7 cellular contexts compared by ENCODE assay signal in the genomic region with DNA sequence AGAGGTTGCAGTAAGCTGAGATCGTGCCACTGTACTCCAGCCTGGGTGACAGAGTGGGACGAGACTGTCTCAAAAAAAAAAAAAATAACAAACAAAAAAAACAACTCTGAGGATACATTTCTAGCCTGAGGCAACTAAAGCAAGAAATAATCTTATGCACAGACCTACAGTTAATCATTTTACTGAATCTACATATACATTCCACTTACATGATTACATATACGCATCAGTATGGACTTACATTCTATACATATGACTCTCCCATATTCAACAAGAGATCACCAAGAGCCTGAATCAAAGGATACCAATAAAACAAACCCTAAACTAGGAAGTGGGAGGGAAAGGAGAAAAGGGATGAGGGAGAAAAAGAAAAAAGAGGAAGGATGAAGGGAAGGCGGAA. TPM values are rescaled to one million over a fixed set of nuclear protein-coding genes. Genes with fewer than 3 reads are reported as not detected.
DNase-seq lines count a peak whose midpoint lies in the region; ATAC-seq, FAIRE-seq and TF ChIP-seq lines count a peak whose summit lies in the region.

No MANE protein-coding gene starts in this region.

- peaks cover 13% of the 10 kb centered on the region; the same call in 1 of the 2 replicates for H3K4me1 ChIP-seq in GM23338 (ENCODE audit: insufficient read depth)
- H3K4me1 ChIP-seq in PC-9 (replicated peaks; ENCODE audit: insufficient read depth): peaks cover 21% of the 10 kb centered on the region
- no peaks in the 10 kb centered on the region; a peak in 1 of 7 replicates for H3K4me1 ChIP-seq in H1 (replicated peaks in 1 of 4; ENCODE audit: control insufficient read depth in 3 of 4, insufficient read depth in 4 of 4, low read length in 3 of 4)

- H3K18ac ChIP-seq in H1 (ENCODE audit: extremely low read depth, low read length): no peak overlapping the region

- peaks cover 15% of the 10 kb centered on the region for H3K4me1 Mint-ChIP-seq in GM23338
- H3K4me1 Mint-ChIP-seq in progenitor cell of endocrine pancreas (ENCODE audit: low read depth): peaks cover 18% of the 10 kb centered on the region

- H3K27me3 Mint-ChIP-seq in GM23338 (ENCODE audit: insufficient read depth, low read depth, poor library complexity): peaks cover 3% of the 10 kb centered on the region
- no peaks in the 10 kb centered on the region for H3K27me3 Mint-ChIP-seq in progenitor cell of endocrine pancreas

- H3K9me2 ChIP-seq in GM23338 (ENCODE audit: insufficient read depth) (no peaks in the 10 kb centered on the region), PC-9 (ENCODE audit: insufficient read depth) (no peaks in the 10 kb centered on the region)

- FAIRE-seq in H1 (lab: Jason Lieb, UNC) (no peak), urothelium cell line (lab: Jason Lieb, UNC) (no peak)

- H3K27me3 ChIP-seq in GM23338 (ENCODE audit: insufficient read depth) (no peaks in the 10 kb centered on the region), PC-9 (ENCODE audit: insufficient read depth, low read depth) (no peaks in the 10 kb centered on the region), H1 (replicated peaks in 1 of 4; ENCODE audit: control insufficient read depth in 3 of 4, extremely low read depth in 1 of 4, insufficient read depth in 3 of 4, low read length in 3 of 4) (no peaks in the 10 kb centered on the region)

- no peak overlapping the region for H4K5ac ChIP-seq in H1 (ENCODE audit: insufficient read length, low read depth, low read length)

- peaks cover 6% of the 10 kb centered on the region; the same call in 1 of the 2 replicates for H4K20me1 ChIP-seq in GM23338 (replicated peaks; ENCODE audit: insufficient read depth)
- no peaks in the 10 kb centered on the region for H4K20me1 ChIP-seq in PC-9 (ENCODE audit: insufficient read depth)
- H4K20me1 ChIP-seq in H1 (replicated peaks in 1 of 2; ENCODE audit: control insufficient read depth in 1 of 2, insufficient read depth in 2 of 2, low read length in 2 of 2): no peaks in the 10 kb centered on the region

- peaks cover 11% of the 10 kb centered on the region for H3K23me2 ChIP-seq in H1 (ENCODE audit: low read depth, low read length)

- ATAC-seq in GM23338: no peak
- no peak for ATAC-seq in HG02938 (IDR thresholded peaks at IDR 0.05; ENCODE audit: unreplicated experiment)

- H3K4me2 ChIP-seq in GM23338 (peak overlapping the region; percentile 86), PC-9 (peak overlapping the region; percentile 86), H1 (ENCODE audit: insufficient read depth in 1 of 2, low read depth in 2 of 2, low read length in 2 of 2) (peak overlapping the region; percentile 76 to 82; a peak in 3 of 4 replicates)

- POLR2A ChIA-PET in PC-9 (lab: Charles Lee; ENCODE audit: unreplicated experiment) (interaction anchor here (0.5 to 0.7 kb wide), 2 partner anchors 62 to 143 kb away, joined by 3 to 4 read pairs; a partner anchor contains a TSS), H1 (lab: Charles Lee; ENCODE audit: partially characterized antibody) (interaction anchor here (0.8 to 2.5 kb wide), 6 partner anchors 10 to 436 kb away, joined by 3 to 16 read pairs (median 4); a partner anchor contains a TSS)

- H2BK5ac ChIP-seq in H1 (ENCODE audit: low read depth, low read length): no peak overlapping the region

- no peaks in the 10 kb centered on the region for H3K9me3 ChIP-seq in PC-9 (ENCODE audit: insufficient read depth, low read depth)
- no peaks in the 10 kb centered on the region for H3K9me3 ChIP-seq in H1 (ENCODE audit: insufficient read depth in 2 of 2, low read depth in 1 of 2, low read length in 1 of 2)

- H3F3A ChIP-seq in GM23338 (replicated peaks; ENCODE audit: low read depth) (no peaks in the 10 kb centered on the region), PC-9 (ENCODE audit: insufficient read depth, low read depth) (peaks cover 7% of the 10 kb centered on the region)

- H3K56ac ChIP-seq in H1 (replicated peaks; ENCODE audit: insufficient read length, low read depth, low read length): no peak overlapping the region

- H3K9ac ChIP-seq in H1 (replicated peaks in 1 of 4; ENCODE audit: extremely low read depth in 1 of 4, low read depth in 3 of 4, low read length in 3 of 4): no peak overlapping the region; a peak in 1 of 7 replicates

- no TSS peak for BruUV-seq in PC-9 (replicated peaks; lab: Mats Ljungman, UMichigan)

- H3K79me2 ChIP-seq in GM23338 (replicated peaks; ENCODE audit: insufficient read depth) (peaks cover 65% of the 10 kb centered on the region), PC-9 (ENCODE audit: low read depth) (peaks cover 48% of the 10 kb centered on the region), H1 (ENCODE audit: control insufficient read depth in 1 of 2, insufficient read depth in 2 of 2, low read length in 2 of 2) (peaks cover 0 to 25% of the 10 kb centered on the region in 2 experiments; a peak in 3 of 4 replicates)

- peaks cover 13% of the 10 kb centered on the region; the same call in 1 of the 2 replicates for H3K36me3 ChIP-seq in GM23338 (ENCODE audit: insufficient read depth)
- H3K36me3 ChIP-seq in PC-9 (ENCODE audit: low read depth): peaks cover 22% of the 10 kb centered on the region; the same call in 1 of the 2 replicates
- H3K36me3 ChIP-seq in H1 (ENCODE audit: control insufficient read depth in 2 of 4, insufficient read depth in 4 of 4, low read length in 3 of 4): peaks cover 2 to 13% (median 8%) of the 10 kb centered on the region in 4 experiments; a peak in 5 of 8 replicates

- no peak for TF ChIP-seq POLR2A in H1 (IDR thresholded peaks at IDR 0.05; ENCODE audit: control extremely low read depth in 1 of 2, low read depth in 2 of 2, low read length in 2 of 2)

- no peak overlapping the region for H3K23ac ChIP-seq in H1 (ENCODE audit: insufficient read length)

- peak overlapping the region; percentile 76 for H3K4me3 ChIP-seq in GM23338
- H3K4me3 ChIP-seq in PC-9: peak overlapping the region; percentile 63; the same call in 1 of the 2 replicates
- H3K4me3 ChIP-seq in H1 (ENCODE audit: extremely low read depth in 1 of 4, insufficient read depth in 2 of 4, low read depth in 3 of 4, low read length in 4 of 4): peak overlapping the region in 3 of 4 experiments; percentile 82 to 91 (median 87); a peak in 4 of 8 replicates

- no peak overlapping the region for H4K91ac ChIP-seq in H1 (replicated peaks; ENCODE audit: insufficient read length, low read length)

- H2BK12ac ChIP-seq in H1 (ENCODE audit: low read depth, low read length): no peak overlapping the region

- 94% methylated on average over 4 of the region's 4 CpGs; no CpG with 5 or more reads in 1 of the 2 experiments for WGBS in H1 (ENCODE audit: extremely low coverage in 1 of 2, insufficient coverage in 1 of 2, insufficient read length in 1 of 2, insufficient replicate concordance in 2 of 2, low coverage in 1 of 2, low lambda C conversion rate in 2 of 2, missing lambda C conversion rate in 1 of 2), 2 experiments

- no peak overlapping the region for H3K14ac ChIP-seq in H1 (ENCODE audit: insufficient read length)

- H2AFZ ChIP-seq in GM23338 (no peak overlapping the region), PC-9 (no peak overlapping the region), H1 (ENCODE audit: low read length) (no peak overlapping the region)

- CTCF ChIA-PET in PC-9 (lab: Charles Lee): no interaction called here
- CTCF ChIA-PET in H1 (lab: Charles Lee; ENCODE audit: partially characterized antibody): no interaction called here

- H3K4me3 Mint-ChIP-seq in GM23338: peak overlapping the region; percentile 82
- peak overlapping the region; percentile 97 for H3K4me3 Mint-ChIP-seq in progenitor cell of endocrine pancreas (ENCODE audit: low read depth)

- 0 out of 2 replicates have a peak, but pooled peaks cover 3% of the 10 kb centered on the region for H3K79me1 ChIP-seq in H1 (ENCODE audit: low read depth, low read length)

- peaks cover 69% of the 10 kb centered on the region for H3K36me3 Mint-ChIP-seq in GM23338 (ENCODE audit: low read depth)
- peaks cover 18% of the 10 kb centered on the region for H3K36me3 Mint-ChIP-seq in progenitor cell of endocrine pancreas (ENCODE audit: insufficient read depth)

- no peak overlapping the region for H3K27ac Mint-ChIP-seq in GM23338
- H3K27ac Mint-ChIP-seq in progenitor cell of endocrine pancreas: peak overlapping the region; percentile 88

- no peak overlapping the region for H4K8ac ChIP-seq in H1 (ENCODE audit: extremely low read depth, insufficient read depth, low read length)

- no peak for TF ChIP-seq EP300 in H1 (IDR thresholded peaks at IDR 0.05; ENCODE audit: borderline replicate concordance in 1 of 2, low read depth in 2 of 2, low read length in 2 of 2)

- TF ChIP-seq CTCF in GM23338 (conservative IDR thresholded peaks at IDR 0.05; ENCODE audit: low read depth in 2 of 2) (no peak), PC-9 (conservative IDR thresholded peaks at IDR 0.05) (no peak), H1 (IDR thresholded peaks at IDR 0.05; ENCODE audit: control extremely low read depth in 1 of 3, insufficient read depth in 1 of 3, low read depth in 1 of 3, low read length in 3 of 3) (no peak), progenitor cell of endocrine pancreas (IDR thresholded peaks at IDR 0.05; ENCODE audit: unreplicated experiment) (no peak)

- no peak overlapping the region for H2BK15ac ChIP-seq in H1 (ENCODE audit: low read length)

- no peak overlapping the region for H2BK20ac ChIP-seq in H1 (ENCODE audit: low read length)

- intact Hi-C loops in PC-9 (cut with micrococcal nuclease; ENCODE audit: unreplicated experiment): loop anchor here (2.0 kb wide), 1 partner anchor 279 kb away; a partner anchor contains a TSS

- TF ChIP-seq RAD21 in H1 (IDR thresholded peaks at IDR 0.05 in 1 of 2, conservative IDR thresholded peaks at IDR 0.05 in 1 of 2; ENCODE audit: low read depth in 2 of 2, low read length in 2 of 2): no peak

- H3K27ac ChIP-seq in GM23338 (ENCODE audit: low read depth) (no peak overlapping the region), PC-9 (no peak overlapping the region), H1 (ENCODE audit: low read depth, low read length) (no peak overlapping the region)

- H3K9me3 Mint-ChIP-seq in GM23338 (peaks cover 3% of the 10 kb centered on the region; the same call in 2 of the 3 replicates), progenitor cell of endocrine pancreas (ENCODE audit: low read depth) (peaks cover 3% of the 10 kb centered on the region)

- no peak overlapping the region for H2AK5ac ChIP-seq in H1 (ENCODE audit: low read depth, low read length)

- no peak overlapping the region for H2BK120ac ChIP-seq in H1 (replicated peaks; ENCODE audit: low read depth, low read length)

- H3K4ac ChIP-seq in H1 (replicated peaks; ENCODE audit: insufficient read length, low read depth, low read length): no peak overlapping the region

- DNase-seq in GM23338 (ENCODE audit: low spot score) (no peak), PC-9 (peak in 1 of 2 experiments; percentile 59), H1 (ENCODE audit: low read depth in 1 of 2, low spot score in 2 of 2) (no peak), progenitor cell of endocrine pancreas (ENCODE audit: low spot score, unreplicated experiment) (no peak), urothelium cell line (ENCODE audit: low spot score) (no peak)
- no peak for DNase-seq in activated effector memory CD4-positive, alpha-beta T cell treated with anti-CD3 and anti-CD28 coated beads, Interleukin-2, amount 50 U/mL, for 16 hours

RNA-seq across cellular contexts. Expression of a gene that starts 1.1 kb away (rescaled TPM):
- total RNA-seq in GM23338 (2014; rRNA removed; shearing (Covaris generic)): 89.0 and 94.3 TPM in 2 replicates
- polyA plus RNA-seq in GM23338 (2016; fragmentation: Nextera tagmentation; extraction: Ambion mirVana) (125 and 130 TPM in 2 replicates), H1 (2011; rRNA removed) (45.5 and 84.3 TPM in 2 replicates)
- total RNA-seq in PC-9 (2021) (63.4 and 67.5 TPM in 2 replicates), progenitor cell of endocrine pancreas (60.4 and 61.0 TPM in 2 replicates)
- total RNA-seq in H1 (2021; fragmentation: NEBNext Ultra II Directional; extraction: Animal tissue kit (Norgen Biotek cat#: 25700)): 56.9 and 66.7 TPM in 2 replicates
- polyA plus RNA-seq in H1 (2011; cell fraction: cytosol; rRNA removed): 66.3 TPM
- 47.6 TPM for polyA plus RNA-seq in H1 (2011; cell fraction: nucleus; rRNA removed)
- polyA plus RNA-seq in H1 (2012, experiment 1 of 2): 47.0 to 77.3 TPM (median 58.6 TPM) in 4 replicates
- 23.8 TPM for polyA plus RNA-seq in H1 (2012, experiment 2 of 2)
- polyA plus RNA-seq in H1 (2013, experiment 1 of 2): 171 TPM
- 186 TPM for polyA plus RNA-seq in H1 (2013, experiment 2 of 2)
- 70.8 and 86.4 TPM in 2 replicates for polyA minus RNA-seq in H1 (2011; rRNA and poly(A)+ RNA removed)
- 52.0 TPM for polyA minus RNA-seq in H1 (2011; cell fraction: cytosol; rRNA and poly(A)+ RNA removed)
- polyA minus RNA-seq in H1 (2011; cell fraction: nucleus; rRNA and poly(A)+ RNA removed): 46.6 TPM

RNA-seq across cellular contexts. Expression of a gene that starts 50.1 kb away (rescaled TPM):
- 3.6 and 3.7 TPM in 2 replicates for total RNA-seq in GM23338 (2014; rRNA removed; shearing (Covaris generic))
- polyA plus RNA-seq in GM23338 (2016; fragmentation: Nextera tagmentation; extraction: Ambion mirVana): 0.71 and 1.0 TPM in 2 replicates
- 16.1 and 16.5 TPM in 2 replicates for total RNA-seq in PC-9 (2021)
- 4.1 and 6.2 TPM in 2 replicates for total RNA-seq in H1 (2021; fragmentation: NEBNext Ultra II Directional; extraction: Animal tissue kit (Norgen Biotek cat#: 25700))
- polyA plus RNA-seq in H1 (2011; rRNA removed): 3.2 and 5.0 TPM in 2 replicates
- polyA plus RNA-seq in H1 (2011; cell fraction: cytosol; rRNA removed): 4.1 TPM
- polyA plus RNA-seq in H1 (2011; cell fraction: nucleus; rRNA removed): 4.5 TPM
- polyA plus RNA-seq in H1 (2012, experiment 1 of 2): 2.8 to 4.9 TPM (median 3.5 TPM) in 4 replicates
- polyA plus RNA-seq in H1 (2012, experiment 2 of 2): 2.9 TPM
- polyA plus RNA-seq in H1 (2013, experiment 1 of 2): 1.8 TPM
- 1.6 TPM for polyA plus RNA-seq in H1 (2013, experiment 2 of 2)
- 6.5 and 8.2 TPM in 2 replicates for polyA minus RNA-seq in H1 (2011; rRNA and poly(A)+ RNA removed)
- 2.3 TPM for polyA minus RNA-seq in H1 (2011; cell fraction: cytosol; rRNA and poly(A)+ RNA removed)
- 1.7 TPM for polyA minus RNA-seq in H1 (2011; cell fraction: nucleus; rRNA and poly(A)+ RNA removed)
- total RNA-seq in progenitor cell of endocrine pancreas: 7.4 and 10.1 TPM in 2 replicates

RNA-seq across cellular contexts. Expression of a gene that starts 50.4 kb away (rescaled TPM):
- 10.0 and 10.7 TPM in 2 replicates for total RNA-seq in GM23338 (2014; rRNA removed; shearing (Covaris generic))
- polyA plus RNA-seq in GM23338 (2016; fragmentation: Nextera tagmentation; extraction: Ambion mirVana) (1.7 and 2.5 TPM in 2 replicates), H1 (2011; rRNA removed) (4.6 and 7.2 TPM in 2 replicates)
- total RNA-seq in PC-9 (2021) (12.8 and 13.5 TPM in 2 replicates), progenitor cell of endocrine pancreas (14.7 and 16.5 TPM in 2 replicates)
- total RNA-seq in H1 (2021; fragmentation: NEBNext Ultra II Directional; extraction: Animal tissue kit (Norgen Biotek cat#: 25700)): 6.8 and 7.8 TPM in 2 replicates
- polyA plus RNA-seq in H1 (2011; cell fraction: cytosol; rRNA removed): 6.4 TPM
- 17.5 TPM for polyA plus RNA-seq in H1 (2011; cell fraction: nucleus; rRNA removed)
- 6.5 to 7.1 TPM (median 6.8 TPM) in 4 replicates for polyA plus RNA-seq in H1 (2012, experiment 1 of 2)
- polyA plus RNA-seq in H1 (2012, experiment 2 of 2): 4.7 TPM
- 4.3 TPM for polyA plus RNA-seq in H1 (2013, experiment 1 of 2)
- polyA plus RNA-seq in H1 (2013, experiment 2 of 2): 3.6 TPM
- 4.5 and 8.6 TPM in 2 replicates for polyA minus RNA-seq in H1 (2011; rRNA and poly(A)+ RNA removed)
- 5.5 TPM for polyA minus RNA-seq in H1 (2011; cell fraction: cytosol; rRNA and poly(A)+ RNA removed)
- polyA minus RNA-seq in H1 (2011; cell fraction: nucleus; rRNA and poly(A)+ RNA removed): 9.2 TPM

RNA-seq across cellular contexts. Expression of a gene that starts 58.6 kb away (rescaled TPM):
- total RNA-seq in GM23338 (2014; rRNA removed; shearing (Covaris generic)): 122 and 174 TPM in 2 replicates
- polyA plus RNA-seq in GM23338 (2016; fragmentation: Nextera tagmentation; extraction: Ambion mirVana): 711 and 755 TPM in 2 replicates
- 380 and 394 TPM in 2 replicates for total RNA-seq in PC-9 (2021)
- total RNA-seq in H1 (2021; fragmentation: NEBNext Ultra II Directional; extraction: Animal tissue kit (Norgen Biotek cat#: 25700)): 216 and 218 TPM in 2 replicates
- polyA plus RNA-seq in H1 (2011; rRNA removed): 356 and 477 TPM in 2 replicates
- polyA plus RNA-seq in H1 (2011; cell fraction: cytosol; rRNA removed): 212 TPM
- 149 TPM for polyA plus RNA-seq in H1 (2011; cell fraction: nucleus; rRNA removed)
- 170 to 347 TPM (median 216 TPM) in 4 replicates for polyA plus RNA-seq in H1 (2012, experiment 1 of 2)
- 178 TPM for polyA plus RNA-seq in H1 (2012, experiment 2 of 2)
- 337 TPM for polyA plus RNA-seq in H1 (2013, experiment 1 of 2)
- 332 TPM for polyA plus RNA-seq in H1 (2013, experiment 2 of 2)
- polyA minus RNA-seq in H1 (2011; rRNA and poly(A)+ RNA removed): 17.2 and 27.2 TPM in 2 replicates
- polyA minus RNA-seq in H1 (2011; cell fraction: cytosol; rRNA and poly(A)+ RNA removed): 64.3 TPM
- polyA minus RNA-seq in H1 (2011; cell fraction: nucleus; rRNA and poly(A)+ RNA removed): 68.1 TPM
- 177 TPM in 2 replicates for total RNA-seq in progenitor cell of endocrine pancreas
